19 cellular contexts compared by ENCODE assay signal in genomic region chr4:56320293-56320692, GRCh38.
"Had no signal": no experiment of that assay in that cellular context is flagged by ENCODE, and none has a peak within 500 bp of the region (broad histone marks: within the 10 kb centered on the region; RNA-seq: fewer than 3 reads in every experiment).

No MANE protein-coding gene starts in this region.

- DNase-seq: activated B cell treated with CpG ODN at 0.5 μM for 24 hours; activated CD4-positive, alpha-beta T cell treated with anti-CD3 and anti-CD28 coated beads, Interleukin-2, amount 10 ng/mL, durations not matched to agents 7 days and 5 days; activated CD8-positive, alpha-beta memory T cell treated with anti-CD3 and anti-CD28 coated beads, Interleukin-2, amount 50 U/mL, for 48 hours; activated gamma-delta T cell treated with Interleukin-2 at 50 U/mL for 16 hours; activated T-cell treated with anti-CD3 and anti-CD28 coated beads, Interleukin-2, amount 50 U/mL, for 72 hours; amygdala; brain microvascular endothelial cell; endodermal cell; erythroblast; glutamatergic neuron; left cardiac atrium; lower lobe of right lung; midbrain; psoas muscle; right lobe of liver; spleen; stomach; T-helper 17 cell had no signal

- H3K9me3 ChIP-seq: lower lobe of right lung, psoas muscle, right lobe of liver, spleen, stomach, thoracic aorta had no signal

- H3K27ac ChIP-seq: brain microvascular endothelial cell, lower lobe of right lung, psoas muscle, right lobe of liver, spleen, stomach, thoracic aorta had no signal

- ATAC-seq: activated T-cell treated with anti-CD3 and anti-CD28 coated beads, Interleukin-2, amount 50 U/mL, for 72 hours; left cardiac atrium; lower lobe of right lung; psoas muscle; right lobe of liver; T-helper 17 cell had no signal

- H3K4me3 ChIP-seq: lower lobe of right lung, psoas muscle, right lobe of liver, spleen, stomach, thoracic aorta had no signal

- H3K36me3 ChIP-seq: brain microvascular endothelial cell, lower lobe of right lung, right lobe of liver, spleen, stomach, thoracic aorta had no signal

- H3K4me1 ChIP-seq: lower lobe of right lung, psoas muscle, right lobe of liver, spleen, stomach had no signal

- H3K27me3 ChIP-seq: brain microvascular endothelial cell, right lobe of liver, spleen, stomach had no signal
